Comparison of ENCODE assay signal across 1 cellular context in the genomic region with DNA sequence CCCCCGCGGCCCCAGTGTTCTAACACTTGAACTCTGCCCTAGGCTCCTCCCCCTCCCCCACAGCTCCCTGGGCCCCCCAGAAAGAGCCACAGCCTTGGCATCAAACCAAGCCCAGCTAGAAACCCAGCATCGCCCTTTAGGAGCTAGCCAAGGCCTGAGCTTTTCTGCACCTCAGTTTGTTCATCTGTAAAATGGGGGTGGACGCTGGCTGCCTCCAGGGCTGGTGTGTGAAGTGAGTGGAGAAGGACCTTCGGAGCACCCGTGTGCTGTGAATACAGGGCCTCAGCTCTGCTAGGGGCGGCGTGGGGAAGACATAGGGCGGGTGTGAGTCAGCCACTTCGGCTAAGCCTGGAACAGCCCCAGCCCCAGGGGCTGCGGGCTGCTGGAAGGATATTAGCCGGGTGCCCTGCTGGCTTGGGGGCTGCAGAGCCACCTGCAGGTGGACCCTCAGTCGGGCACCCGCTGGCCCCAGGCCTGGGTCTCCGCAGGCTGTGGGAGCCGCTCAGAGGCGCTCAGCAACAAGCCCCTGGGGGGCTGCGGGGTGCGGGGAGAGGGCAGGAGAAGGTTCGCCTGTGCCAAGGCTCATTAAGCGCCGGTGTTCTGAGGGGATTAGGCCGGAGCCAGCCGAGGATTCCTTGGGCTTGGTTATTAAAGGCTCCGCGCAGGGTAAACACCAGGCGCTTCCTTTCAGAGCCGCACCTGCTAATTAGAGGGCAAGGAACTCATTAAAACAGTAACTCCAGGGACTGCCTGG.
TF ChIP-seq lines count a peak whose summit lies in the region.

No MANE protein-coding gene starts in this region.

TF ChIP-seq in HEK293, 187 proteins besides CTCF, POLR2A, EP300 and RAD21 (continued from another document and continues in another):
- TF ChIP-seq ZNF692 (tag by site-specific recombination; IDR thresholded peaks at IDR 0.05): peak; percentile 50
- peak; percentile 56 for TF ChIP-seq ZXDB (tag by site-specific recombination; IDR thresholded peaks at IDR 0.05)
- TF ChIP-seq ZNF76 (tag by site-specific recombination; IDR thresholded peaks at IDR 0.05; ENCODE audit: borderline replicate concordance, low read depth): no peak
- TF ChIP-seq, protein P1, sequence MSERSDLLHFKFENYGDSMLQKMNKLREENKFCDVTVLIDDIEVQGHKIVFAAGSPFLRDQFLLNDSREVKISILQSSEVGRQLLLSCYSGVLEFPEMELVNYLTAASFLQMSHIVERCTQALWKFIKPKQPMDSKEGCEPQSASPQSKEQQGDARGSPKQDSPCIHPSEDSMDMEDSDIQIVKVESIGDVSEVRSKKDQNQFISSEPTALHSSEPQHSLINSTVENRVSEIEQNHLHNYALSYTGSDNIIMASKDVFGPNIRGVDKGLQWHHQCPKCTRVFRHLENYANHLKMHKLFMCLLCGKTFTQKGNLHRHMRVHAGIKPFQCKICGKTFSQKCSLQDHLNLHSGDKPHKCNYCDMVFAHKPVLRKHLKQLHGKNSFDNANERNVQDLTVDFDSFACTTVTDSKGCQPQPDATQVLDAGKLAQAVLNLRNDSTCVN (tag by site-specific recombination; optimal IDR thresholded peaks at IDR 0.05): peak; percentile 3
- TF ChIP-seq SETDB1 (IDR thresholded peaks at IDR 0.05; ENCODE audit: insufficient read length, low read length): no peak
- no peak for TF ChIP-seq ZNF837 (tag by site-specific recombination; IDR thresholded peaks at IDR 0.05)
- peak; percentile 55 for TF ChIP-seq WT1 (tag by site-specific recombination; IDR thresholded peaks at IDR 0.05)
- TF ChIP-seq, protein P2, sequence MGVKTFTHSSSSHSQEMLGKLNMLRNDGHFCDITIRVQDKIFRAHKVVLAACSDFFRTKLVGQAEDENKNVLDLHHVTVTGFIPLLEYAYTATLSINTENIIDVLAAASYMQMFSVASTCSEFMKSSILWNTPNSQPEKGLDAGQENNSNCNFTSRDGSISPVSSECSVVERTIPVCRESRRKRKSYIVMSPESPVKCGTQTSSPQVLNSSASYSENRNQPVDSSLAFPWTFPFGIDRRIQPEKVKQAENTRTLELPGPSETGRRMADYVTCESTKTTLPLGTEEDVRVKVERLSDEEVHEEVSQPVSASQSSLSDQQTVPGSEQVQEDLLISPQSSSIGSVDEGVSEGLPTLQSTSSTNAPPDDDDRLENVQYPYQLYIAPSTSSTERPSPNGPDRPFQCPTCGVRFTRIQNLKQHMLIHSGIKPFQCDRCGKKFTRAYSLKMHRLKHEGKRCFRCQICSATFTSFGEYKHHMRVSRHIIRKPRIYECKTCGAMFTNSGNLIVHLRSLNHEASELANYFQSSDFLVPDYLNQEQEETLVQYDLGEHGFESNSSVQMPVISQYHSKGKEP (tag by site-specific recombination; IDR thresholded peaks at IDR 0.05): 0 out of 2 replicates have a peak, but pooled peaks have one; percentile 23
- TF ChIP-seq, protein P3, sequence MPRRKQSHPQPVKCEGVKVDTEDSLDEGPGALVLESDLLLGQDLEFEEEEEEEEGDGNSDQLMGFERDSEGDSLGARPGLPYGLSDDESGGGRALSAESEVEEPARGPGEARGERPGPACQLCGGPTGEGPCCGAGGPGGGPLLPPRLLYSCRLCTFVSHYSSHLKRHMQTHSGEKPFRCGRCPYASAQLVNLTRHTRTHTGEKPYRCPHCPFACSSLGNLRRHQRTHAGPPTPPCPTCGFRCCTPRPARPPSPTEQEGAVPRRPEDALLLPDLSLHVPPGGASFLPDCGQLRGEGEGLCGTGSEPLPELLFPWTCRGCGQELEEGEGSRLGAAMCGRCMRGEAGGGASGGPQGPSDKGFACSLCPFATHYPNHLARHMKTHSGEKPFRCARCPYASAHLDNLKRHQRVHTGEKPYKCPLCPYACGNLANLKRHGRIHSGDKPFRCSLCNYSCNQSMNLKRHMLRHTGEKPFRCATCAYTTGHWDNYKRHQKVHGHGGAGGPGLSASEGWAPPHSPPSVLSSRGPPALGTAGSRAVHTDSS (tag by site-specific recombination; IDR thresholded peaks at IDR 0.05): no peak
- TF ChIP-seq, protein P4, sequence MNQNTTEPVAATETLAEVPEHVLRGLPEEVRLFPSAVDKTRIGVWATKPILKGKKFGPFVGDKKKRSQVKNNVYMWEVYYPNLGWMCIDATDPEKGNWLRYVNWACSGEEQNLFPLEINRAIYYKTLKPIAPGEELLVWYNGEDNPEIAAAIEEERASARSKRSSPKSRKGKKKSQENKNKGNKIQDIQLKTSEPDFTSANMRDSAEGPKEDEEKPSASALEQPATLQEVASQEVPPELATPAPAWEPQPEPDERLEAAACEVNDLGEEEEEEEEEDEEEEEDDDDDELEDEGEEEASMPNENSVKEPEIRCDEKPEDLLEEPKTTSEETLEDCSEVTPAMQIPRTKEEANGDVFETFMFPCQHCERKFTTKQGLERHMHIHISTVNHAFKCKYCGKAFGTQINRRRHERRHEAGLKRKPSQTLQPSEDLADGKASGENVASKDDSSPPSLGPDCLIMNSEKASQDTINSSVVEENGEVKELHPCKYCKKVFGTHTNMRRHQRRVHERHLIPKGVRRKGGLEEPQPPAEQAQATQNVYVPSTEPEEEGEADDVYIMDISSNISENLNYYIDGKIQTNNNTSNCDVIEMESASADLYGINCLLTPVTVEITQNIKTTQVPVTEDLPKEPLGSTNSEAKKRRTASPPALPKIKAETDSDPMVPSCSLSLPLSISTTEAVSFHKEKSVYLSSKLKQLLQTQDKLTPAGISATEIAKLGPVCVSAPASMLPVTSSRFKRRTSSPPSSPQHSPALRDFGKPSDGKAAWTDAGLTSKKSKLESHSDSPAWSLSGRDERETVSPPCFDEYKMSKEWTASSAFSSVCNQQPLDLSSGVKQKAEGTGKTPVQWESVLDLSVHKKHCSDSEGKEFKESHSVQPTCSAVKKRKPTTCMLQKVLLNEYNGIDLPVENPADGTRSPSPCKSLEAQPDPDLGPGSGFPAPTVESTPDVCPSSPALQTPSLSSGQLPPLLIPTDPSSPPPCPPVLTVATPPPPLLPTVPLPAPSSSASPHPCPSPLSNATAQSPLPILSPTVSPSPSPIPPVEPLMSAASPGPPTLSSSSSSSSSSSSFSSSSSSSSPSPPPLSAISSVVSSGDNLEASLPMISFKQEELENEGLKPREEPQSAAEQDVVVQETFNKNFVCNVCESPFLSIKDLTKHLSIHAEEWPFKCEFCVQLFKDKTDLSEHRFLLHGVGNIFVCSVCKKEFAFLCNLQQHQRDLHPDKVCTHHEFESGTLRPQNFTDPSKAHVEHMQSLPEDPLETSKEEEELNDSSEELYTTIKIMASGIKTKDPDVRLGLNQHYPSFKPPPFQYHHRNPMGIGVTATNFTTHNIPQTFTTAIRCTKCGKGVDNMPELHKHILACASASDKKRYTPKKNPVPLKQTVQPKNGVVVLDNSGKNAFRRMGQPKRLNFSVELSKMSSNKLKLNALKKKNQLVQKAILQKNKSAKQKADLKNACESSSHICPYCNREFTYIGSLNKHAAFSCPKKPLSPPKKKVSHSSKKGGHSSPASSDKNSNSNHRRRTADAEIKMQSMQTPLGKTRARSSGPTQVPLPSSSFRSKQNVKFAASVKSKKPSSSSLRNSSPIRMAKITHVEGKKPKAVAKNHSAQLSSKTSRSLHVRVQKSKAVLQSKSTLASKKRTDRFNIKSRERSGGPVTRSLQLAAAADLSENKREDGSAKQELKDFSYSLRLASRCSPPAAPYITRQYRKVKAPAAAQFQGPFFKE (tag by site-specific recombination; IDR thresholded peaks at IDR 0.05; ENCODE audit: borderline replicate concordance): no peak
- no peak for TF ChIP-seq PRDM10 (tag by site-specific recombination; IDR thresholded peaks at IDR 0.05)
- TF ChIP-seq ZNF174 (tag by site-specific recombination; IDR thresholded peaks at IDR 0.05): no peak
- TF ChIP-seq GLIS1 (tag by site-specific recombination; IDR thresholded peaks at IDR 0.05): peak; percentile 88
- TF ChIP-seq ZNF639 (tag by site-specific recombination; IDR thresholded peaks at IDR 0.05): no peak
- no peak for TF ChIP-seq ZNF654 (tag by site-specific recombination; IDR thresholded peaks at IDR 0.05; ENCODE audit: low read depth)
- TF ChIP-seq ZNF112 (tag by site-specific recombination; IDR thresholded peaks at IDR 0.05): no peak
- peak; percentile 67 for TF ChIP-seq ZNF18 (tag by site-specific recombination; IDR thresholded peaks at IDR 0.05)
- no peak for TF ChIP-seq PRDM1 (tag by site-specific recombination; IDR thresholded peaks at IDR 0.05)
- TF ChIP-seq PATZ1 (tag by site-specific recombination; IDR thresholded peaks at IDR 0.05): peak; percentile 90
- 0 out of 2 replicates have a peak, but pooled peaks have one; percentile 8 for TF ChIP-seq FEZF1 (tag by site-specific recombination; IDR thresholded peaks at IDR 0.05)
- no peak for TF ChIP-seq KLF9 (tag by site-specific recombination; IDR thresholded peaks at IDR 0.05; ENCODE audit: low read depth)
